8 cellular contexts compared by ENCODE assay signal in the genomic region with DNA sequence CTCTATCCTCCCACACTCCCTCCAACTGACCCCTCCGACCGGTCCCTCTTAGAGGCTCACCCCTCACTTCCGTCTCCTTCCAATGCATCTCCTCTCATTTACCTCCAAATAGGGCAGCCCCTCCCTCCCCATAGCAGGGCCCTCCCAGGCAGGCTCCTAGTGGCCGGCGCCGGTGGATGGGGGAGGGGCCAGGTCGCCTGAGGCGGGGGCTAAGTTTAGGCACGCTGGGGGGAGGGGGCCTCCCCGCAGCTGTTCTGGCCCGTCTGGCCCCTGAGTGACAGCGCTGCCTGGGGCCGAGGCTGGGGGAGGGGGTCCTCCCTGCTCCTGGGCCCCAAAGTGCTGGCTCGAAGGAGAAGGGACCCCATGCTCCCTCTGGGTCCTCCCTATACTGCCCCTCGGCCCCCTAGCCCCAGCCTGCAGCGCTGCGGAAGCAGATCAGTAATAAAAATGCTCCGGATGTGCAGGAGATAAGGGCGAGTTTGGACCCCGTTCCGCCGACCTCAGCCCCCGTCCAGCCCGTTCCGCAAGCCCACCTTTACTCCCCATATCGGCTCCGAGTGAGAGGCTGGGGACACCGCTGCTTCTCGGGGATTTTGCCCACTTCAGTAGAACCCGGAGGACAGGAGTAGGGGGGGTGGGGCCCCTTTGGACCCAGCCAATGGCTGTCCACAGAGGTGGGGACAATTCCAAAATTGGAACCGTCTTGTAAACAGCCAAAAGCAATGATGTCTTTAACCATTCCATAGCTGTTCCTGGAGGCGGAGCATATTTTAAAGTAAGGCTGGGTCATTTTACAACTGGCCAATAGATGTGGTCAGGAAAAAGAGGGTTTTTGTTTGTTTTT. TPM values are rescaled to one million over a fixed set of nuclear protein-coding genes. Genes with fewer than 3 reads are reported as not detected.
DNase-seq lines count a peak whose midpoint lies in the region; ATAC-seq, FAIRE-seq and TF ChIP-seq lines count a peak whose summit lies in the region.

No MANE protein-coding gene starts in this region.

- H4K20me1 ChIP-seq in BLaER1 treated with 17β-estradiol and CSF1 and Interleukin-3, amounts not matched to agents 10 nM and 100 nM: peaks cover 0 to 26% (median 11%) of the 10 kb centered on the region in 11 experiments; a peak in 10 of 22 replicates
- H4K20me1 ChIP-seq in GM12878 (ENCODE audit: control insufficient read depth, insufficient read depth): peaks cover 6% of the 10 kb centered on the region; the same call in 1 of the 2 replicates

- peak overlapping the region; percentile 65 to 82 (median 75) for H3K9ac ChIP-seq in BLaER1 treated with 17β-estradiol and CSF1 and Interleukin-3, amounts not matched to agents 10 nM and 100 nM
- H3K9ac ChIP-seq in HUES48 (ENCODE audit: low read depth, low read length) (no peak overlapping the region; the same call in 1 of the 2 replicates), GM12878 (ENCODE audit: control insufficient read depth, insufficient read depth, low read length) (peak overlapping the region; percentile 36)

- SMC1A ChIA-PET in GM12878 (lab: Charles Lee; ENCODE audit: uncharacterized antibody, unreplicated experiment): interaction anchor here (1.1 kb wide), 1 partner anchor 18 kb away, joined by 3 read pairs; no protein-coding TSS in a partner anchor

- peak; percentile 70 for ATAC-seq in GM12878
- ATAC-seq in stimulated activated naive CD8-positive, alpha-beta T cell treated with anti-CD3 and anti-CD28 coated beads, Interleukin-15, Interleukin-2, amounts not matched to agents 100 U/mL and 50 U/mL, for 24 hours: no peak

- POLR2A ChIA-PET in GM12878 (lab: Charles Lee): no interaction called here

- intact Hi-C loops in GM12878 (cut with micrococcal nuclease; ENCODE audit: unreplicated experiment): no loop called here

- H3K79me2 ChIP-seq in GM12878 (ENCODE audit: control insufficient read depth, insufficient read depth, low read length): no peaks in the 10 kb centered on the region

- DNase-seq in GM12878 (ENCODE audit: low read depth, low spot score) (no peak), inferior parietal cortex (ENCODE audit: extremely low spot score) (peak; percentile 58), AML-193 (lab: John Stamatoyannopoulos, UW) (no peak), urothelium cell line (ENCODE audit: low spot score) (no peak)
- DNase-seq in stimulated activated naive CD8-positive, alpha-beta T cell treated with anti-CD3 and anti-CD28 coated beads, Interleukin-15, Interleukin-2, amounts not matched to agents 100 U/mL and 50 U/mL, for 24 hours: peak; percentile 34
- DNase-seq in stimulated activated CD4-positive, alpha-beta T cell treated with anti-CD3 and anti-CD28 coated beads, Interleukin-4, amount 100 ng/mL, for 4 hours: no peak

- peak overlapping the region; percentile 65 for H2AFZ ChIP-seq in GM12878 (ENCODE audit: control insufficient read depth, low read depth, low read length)

- H3K4me2 ChIP-seq in BLaER1 treated with 17β-estradiol and CSF1 and Interleukin-3, amounts not matched to agents 10 nM and 100 nM: peak overlapping the region; percentile 87 to 98 (median 94)
- peak overlapping the region; percentile 65 for H3K4me2 ChIP-seq in GM12878 (ENCODE audit: control insufficient read depth, insufficient read depth)

- peaks cover 24 to 42% (median 34%) of the 10 kb centered on the region in 10 experiments for H3K4me1 ChIP-seq in BLaER1 treated with 17β-estradiol and CSF1 and Interleukin-3, amounts not matched to agents 10 nM and 100 nM
- H3K4me1 ChIP-seq in HUES48 (ENCODE audit: control insufficient read depth, insufficient read depth, low read length) (peaks cover 11% of the 10 kb centered on the region), GM12878 (ENCODE audit: control insufficient read depth, insufficient read depth, low read length) (peaks cover 5% of the 10 kb centered on the region)

- in situ Hi-C loops in GM12878 (cut with MboI): no loop called here

- H3K4me3 ChIP-seq in BLaER1 treated with 17β-estradiol and CSF1 and Interleukin-3, amounts not matched to agents 10 nM and 100 nM: peak overlapping the region; percentile 59 to 74 (median 66)
- H3K4me3 ChIP-seq in HUES48 (ENCODE audit: low read depth, low read length) (peak overlapping the region; percentile 69), GM12878 (peak overlapping the region; percentile 77)

- TF ChIP-seq CTCF in GM12878 (IDR thresholded peaks at IDR 0.05 in 2 of 3, conservative IDR thresholded peaks at IDR 0.05 in 1 of 3; ENCODE audit: control insufficient read depth in 2 of 3, extremely low read depth in 1 of 3, insufficient read depth in 1 of 3, low read depth in 3 of 3, low read length in 3 of 3): 0 out of 6 replicates have a peak, but pooled peaks of 1 of the 3 experiments have one; percentile 1

- BruUV-seq in GM12878 (replicated peaks; lab: Mats Ljungman, UMichigan): no TSS peak

- CTCF ChIA-PET in GM12878 (lab: Yijun Ruan, JAX): interaction anchor here (1.3 to 1.9 kb wide), 5 partner anchors 14 to 148 kb away, joined by 3 to 6 read pairs (median 4); no protein-coding TSS in a partner anchor

- FAIRE-seq in GM12878 (lab: Jason Lieb, UNC) (peak; percentile 44), urothelium cell line (lab: Jason Lieb, UNC) (no peak)

- peak overlapping the region; percentile 21 to 71 (median 59); a peak in 20 of 22 replicates for H3K27ac ChIP-seq in BLaER1 treated with 17β-estradiol and CSF1 and Interleukin-3, amounts not matched to agents 10 nM and 100 nM
- H3K27ac ChIP-seq in HUES48 (ENCODE audit: low read depth, low read length): peak overlapping the region; percentile 87
- peak overlapping the region; percentile 7 for H3K27ac ChIP-seq in GM12878 (ENCODE audit: control insufficient read depth, insufficient read depth)

- H3K27me3 ChIP-seq in BLaER1 treated with 17β-estradiol and CSF1 and Interleukin-3, amounts not matched to agents 10 nM and 100 nM: peaks cover 22 to 37% (median 32%) of the 10 kb centered on the region in 11 experiments
- H3K27me3 ChIP-seq in HUES48 (ENCODE audit: control insufficient read depth, insufficient read depth, low read length): no peaks in the 10 kb centered on the region
- peaks cover 0 to 9% of the 10 kb centered on the region in 2 experiments; a peak in 3 of 4 replicates for H3K27me3 ChIP-seq in GM12878 (replicated peaks in 1 of 2; ENCODE audit: control insufficient read depth in 2 of 2, insufficient read depth in 2 of 2, low read length in 1 of 2)

- H3K36me3 ChIP-seq in BLaER1 treated with 17β-estradiol and CSF1 and Interleukin-3, amounts not matched to agents 10 nM and 100 nM: peaks cover 0 to 26% (median 0%) of the 10 kb centered on the region in 11 experiments; a peak in 4 of 22 replicates
- H3K36me3 ChIP-seq in HUES48 (ENCODE audit: control insufficient read depth, insufficient read depth, low read length) (0 out of 2 replicates have a peak, but pooled peaks cover 10% of the 10 kb centered on the region), GM12878 (ENCODE audit: control insufficient read depth in 2 of 2, insufficient read depth in 2 of 2, low read length in 1 of 2) (no peaks in the 10 kb centered on the region)

- TF ChIP-seq POLR2A in GM12878 (IDR thresholded peaks at IDR 0.05; ENCODE audit: low read depth, low read length): peak; percentile 57

- WGBS in GM12878 (ENCODE audit: insufficient coverage, insufficient replicate concordance, low lambda C conversion rate, missing lambda C conversion rate): 5% methylated on average over 31 of the region's 32 CpGs

- TF ChIP-seq RAD21 in GM12878 (IDR thresholded peaks at IDR 0.05; ENCODE audit: insufficient read depth, low read depth, low read length): no peak

- H3K9me3 ChIP-seq in BLaER1 treated with 17β-estradiol and CSF1 and Interleukin-3, amounts not matched to agents 10 nM and 100 nM (replicated peaks in 1 of 11): no peaks in the 10 kb centered on the region
- no peaks in the 10 kb centered on the region for H3K9me3 ChIP-seq in HUES48 (ENCODE audit: control insufficient read depth, insufficient read depth, low read length)
- H3K9me3 ChIP-seq in GM12878 (replicated peaks; ENCODE audit: control insufficient read depth, insufficient read depth, low read length): no peaks in the 10 kb centered on the region

- no peak for TF ChIP-seq EP300 in GM12878 (IDR thresholded peaks at IDR 0.05; ENCODE audit: borderline replicate concordance in 1 of 2, control insufficient read depth in 1 of 2, low read depth in 2 of 2, low read length in 2 of 2)

- RAD21 ChIA-PET in GM12878 (lab: Charles Lee; ENCODE audit: unreplicated experiment): interaction anchor here (1.2 kb wide), 1 partner anchor 151 kb away, joined by 3 read pairs; no protein-coding TSS in a partner anchor

RNA-seq across cellular contexts. Expression of a gene that starts 4.0 kb away (rescaled TPM):
- 6.8 and 7.8 TPM in 2 replicates for total RNA-seq in GM12878 (2013; cell fraction: nucleolus; rRNA removed)
- 4.0 and 5.2 TPM in 2 replicates for total RNA-seq in GM12878 (2014; rRNA removed)
- 3.4 and 4.2 TPM in 2 replicates for total RNA-seq in GM12878 (2014; rRNA removed; fragmentation: Illumina TruSeq; extraction: Trizol)
- total RNA-seq in GM12878 (2021): 9.7 and 11.6 TPM in 2 replicates
- polyA plus RNA-seq in GM12878 (2011; ENCODE audit: low read depth): 20.8 TPM
- 1.1 and 2.6 TPM in 2 replicates for polyA plus RNA-seq in GM12878 (2011; rRNA removed)
- 4.2 and 4.4 TPM in 2 replicates for polyA plus RNA-seq in GM12878 (2011; cell fraction: cytosol; rRNA removed)
- polyA plus RNA-seq in GM12878 (2011; cell fraction: nucleus; rRNA removed): 3.1 and 4.2 TPM in 2 replicates
- 18.2 and 18.6 TPM in 2 replicates for polyA plus RNA-seq in GM12878 (2012)
- 5.5 and 5.9 TPM in 2 replicates for polyA plus RNA-seq in GM12878 (2014; fragmentation: Illumina TruSeq; extraction: Trizol)
- polyA plus RNA-seq in GM12878 (2014; fragmentation: Nextera tagmentation; extraction: Ambion mirVana): under 1 TPM; 0.32 to 0.42 TPM
- 10.3 and 11.0 TPM in 2 replicates for polyA plus RNA-seq in GM12878 (2014; rRNA removed)
- 1 to 10 TPM; 4.8 to 4.9 TPM for polyA plus RNA-seq in GM12878 (2016; fragmentation: Nextera tagmentation; extraction: Ambion mirVana)
- polyA minus RNA-seq in GM12878 (2011; rRNA and poly(A)+ RNA removed): 2.0 and 2.3 TPM in 2 replicates
- 1.7 and 1.8 TPM in 2 replicates for polyA minus RNA-seq in GM12878 (2011; cell fraction: cytosol; rRNA and poly(A)+ RNA removed)
- 1.8 and 2.8 TPM in 2 replicates for polyA minus RNA-seq in GM12878 (2011; cell fraction: nucleus; rRNA and poly(A)+ RNA removed)

RNA-seq across cellular contexts. Expression of a gene that starts 5.4 kb away (rescaled TPM):
- total RNA-seq in GM12878 (2013; cell fraction: nucleolus; rRNA removed): 2.0 and 2.5 TPM in 2 replicates
- total RNA-seq in GM12878 (2014; rRNA removed) (3.4 and 4.1 TPM in 2 replicates), GM12878 (2014; rRNA removed; fragmentation: Illumina TruSeq; extraction: Trizol) (2.9 and 4.0 TPM in 2 replicates), GM12878 (2021) (3.5 and 4.1 TPM in 2 replicates)
- polyA plus RNA-seq in GM12878 (2011; ENCODE audit: low read depth): 3.8 TPM
- polyA plus RNA-seq in GM12878 (2011; rRNA removed) (1.6 and 1.7 TPM in 2 replicates), GM12878 (2014; fragmentation: Illumina TruSeq; extraction: Trizol) (3.6 and 5.4 TPM in 2 replicates), GM12878 (2014; fragmentation: Nextera tagmentation; extraction: Ambion mirVana) (1 to 10 TPM; 4.6 to 4.7 TPM), GM12878 (2014; rRNA removed) (5.3 and 5.4 TPM in 2 replicates), GM12878 (2016; fragmentation: Nextera tagmentation; extraction: Ambion mirVana) (1 to 10 TPM; 2.6 to 3.2 TPM)
- 1.5 and 3.1 TPM in 2 replicates for polyA plus RNA-seq in GM12878 (2011; cell fraction: cytosol; rRNA removed)
- polyA plus RNA-seq in GM12878 (2011; cell fraction: nucleus; rRNA removed): 1.8 and 2.5 TPM in 2 replicates
- polyA plus RNA-seq in GM12878 (2012): 3.9 and 4.9 TPM in 2 replicates
- polyA minus RNA-seq in GM12878 (2011; rRNA and poly(A)+ RNA removed): 1.1 TPM in 1 of 2 replicates, not detected in the other
- not detected in 2 replicates for polyA minus RNA-seq in GM12878 (2011; cell fraction: cytosol; rRNA and poly(A)+ RNA removed)
- 0.24 and 0.86 TPM in 2 replicates for polyA minus RNA-seq in GM12878 (2011; cell fraction: nucleus; rRNA and poly(A)+ RNA removed)

RNA-seq across cellular contexts. Expression of a gene that starts 14.4 kb away (rescaled TPM):
- 67.3 and 71.5 TPM in 2 replicates for total RNA-seq in GM12878 (2013; cell fraction: nucleolus; rRNA removed)
- total RNA-seq in GM12878 (2014; rRNA removed) (220 and 298 TPM in 2 replicates), GM12878 (2014; rRNA removed; fragmentation: Illumina TruSeq; extraction: Trizol) (84.2 and 95.6 TPM in 2 replicates), GM12878 (2021) (217 and 228 TPM in 2 replicates)
- 35.0 TPM for polyA plus RNA-seq in GM12878 (2011; ENCODE audit: low read depth)
- polyA plus RNA-seq in GM12878 (2011; rRNA removed) (59.1 and 74.0 TPM in 2 replicates), GM12878 (2014; fragmentation: Illumina TruSeq; extraction: Trizol) (98.4 and 139 TPM in 2 replicates), GM12878 (2014; fragmentation: Nextera tagmentation; extraction: Ambion mirVana) (10 to 100 TPM; 19.5 to 27.5 TPM), GM12878 (2014; rRNA removed) (188 and 276 TPM in 2 replicates), GM12878 (2016; fragmentation: Nextera tagmentation; extraction: Ambion mirVana) (10 to 100 TPM; 39.8 to 50.4 TPM)
- 87.1 and 124 TPM in 2 replicates for polyA plus RNA-seq in GM12878 (2011; cell fraction: cytosol; rRNA removed)
- polyA plus RNA-seq in GM12878 (2011; cell fraction: nucleus; rRNA removed): 95.6 and 133 TPM in 2 replicates
- 73.2 and 77.3 TPM in 2 replicates for polyA plus RNA-seq in GM12878 (2012)
- polyA minus RNA-seq in GM12878 (2011; rRNA and poly(A)+ RNA removed): 43.7 and 84.4 TPM in 2 replicates
- 58.4 and 68.9 TPM in 2 replicates for polyA minus RNA-seq in GM12878 (2011; cell fraction: cytosol; rRNA and poly(A)+ RNA removed)
- 42.8 and 79.8 TPM in 2 replicates for polyA minus RNA-seq in GM12878 (2011; cell fraction: nucleus; rRNA and poly(A)+ RNA removed)

RNA-seq across cellular contexts. Expression of a gene that starts 25.1 kb away (rescaled TPM):
- 2.5 and 2.8 TPM in 2 replicates for total RNA-seq in GM12878 (2013; cell fraction: nucleolus; rRNA removed)
- 0.11 and 0.44 TPM in 2 replicates for total RNA-seq in GM12878 (2014; rRNA removed)
- total RNA-seq in GM12878 (2014; rRNA removed; fragmentation: Illumina TruSeq; extraction: Trizol): 0.14 and 0.31 TPM in 2 replicates
- 0.56 and 0.69 TPM in 2 replicates for total RNA-seq in GM12878 (2021)
- 0.52 TPM for polyA plus RNA-seq in GM12878 (2011; ENCODE audit: low read depth)
- polyA plus RNA-seq in GM12878 (2011; rRNA removed): 0.13 and 0.20 TPM in 2 replicates
- 0.25 and 0.34 TPM in 2 replicates for polyA plus RNA-seq in GM12878 (2011; cell fraction: cytosol; rRNA removed)
- 1.6 and 1.8 TPM in 2 replicates for polyA plus RNA-seq in GM12878 (2011; cell fraction: nucleus; rRNA removed)
- polyA plus RNA-seq in GM12878 (2012): 0.83 and 1.1 TPM in 2 replicates
- polyA plus RNA-seq in GM12878 (2014; fragmentation: Illumina TruSeq; extraction: Trizol): 0.28 and 0.35 TPM in 2 replicates
- polyA plus RNA-seq in GM12878 (2014; fragmentation: Nextera tagmentation; extraction: Ambion mirVana): under 1 TPM; 0.06 to 0.07 TPM
- polyA plus RNA-seq in GM12878 (2014; rRNA removed): 0.24 and 0.34 TPM in 2 replicates
- under 1 TPM; 0.29 to 0.45 TPM for polyA plus RNA-seq in GM12878 (2016; fragmentation: Nextera tagmentation; extraction: Ambion mirVana)
- polyA minus RNA-seq in GM12878 (2011; rRNA and poly(A)+ RNA removed): 1.8 and 2.5 TPM in 2 replicates
- not detected in 2 replicates for polyA minus RNA-seq in GM12878 (2011; cell fraction: cytosol; rRNA and poly(A)+ RNA removed)
- 3.9 and 7.5 TPM in 2 replicates for polyA minus RNA-seq in GM12878 (2011; cell fraction: nucleus; rRNA and poly(A)+ RNA removed)

Comparison
In these comparisons a context has a peak if more than half of its experiments do, and no peak if none do; other contexts are left out.
1. H3K27ac ChIP-seq: peak in every context shown above with its lines; median percentile 87 in HUES48; 59 in BLaER1 treated with 17β-estradiol and CSF1 and Interleukin-3, amounts not matched to agents 10 nM and 100 nM; 7 in GM12878.
2. DNase-seq: peak in inferior parietal cortex (single experiment) and stimulated activated naive CD8-positive, alpha-beta T cell treated with anti-CD3 and anti-CD28 coated beads, Interleukin-15, Interleukin-2, amounts not matched to agents 100 U/mL and 50 U/mL, for 24 hours (single experiment); none in GM12878 (single experiment), AML-193 (0 of 2), urothelium cell line (single experiment) and stimulated activated CD4-positive, alpha-beta T cell treated with anti-CD3 and anti-CD28 coated beads, Interleukin-4, amount 100 ng/mL, for 4 hours (0 of 2).
3. Peak in every context shown above with its lines, with median percentiles within 50 percentile points of each other: H3K4me3 ChIP-seq.